In the genomic region with DNA sequence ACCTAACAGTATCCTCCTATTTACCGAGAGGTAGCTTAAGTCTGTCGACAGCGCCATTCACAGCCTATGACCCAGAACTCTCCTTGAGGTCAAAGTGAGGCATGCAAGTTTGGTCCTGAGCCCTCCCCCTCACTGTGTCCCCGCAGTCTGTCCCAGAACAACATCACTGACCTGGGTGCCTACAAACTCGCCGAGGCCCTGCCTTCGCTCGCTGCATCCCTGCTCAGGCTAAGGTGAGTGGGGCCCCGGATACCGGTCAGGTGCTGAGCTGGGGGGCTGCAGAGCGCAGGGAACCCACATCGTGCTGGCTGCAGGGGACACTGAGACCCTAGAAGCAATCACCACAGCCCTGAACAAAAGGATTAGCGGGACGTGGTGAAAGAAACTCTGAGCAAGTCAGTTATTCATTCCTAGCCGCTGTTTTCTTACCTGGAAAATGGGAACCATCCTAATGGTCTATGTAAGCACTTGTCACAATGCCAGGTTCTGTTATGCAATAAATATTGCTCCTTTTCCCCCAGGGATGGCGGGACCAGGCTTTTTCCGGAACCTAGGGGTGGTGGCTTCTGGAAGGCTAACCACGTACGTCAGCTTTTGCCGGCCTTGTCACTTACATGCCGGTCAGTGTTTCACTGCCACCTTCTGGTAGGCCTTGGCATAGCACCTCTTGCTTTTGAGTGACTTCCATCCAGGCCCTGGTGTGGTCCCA, we compare ENCODE assay signal across 8 cellular contexts.
DNase-seq lines count a peak whose midpoint lies in the region; ATAC-seq lines count a peak whose summit lies in the region.

No MANE protein-coding gene starts in this region.

- DNase-seq in DMS79 (lab: John Stamatoyannopoulos, UW) = peak; percentile 52
- peak; percentile 90 for DNase-seq in NCI-H69 (lab: John Stamatoyannopoulos, UW)
- peak; percentile 71 to 80 for DNase-seq in activated CD4-positive, alpha-beta T cell treated with anti-CD3 and anti-CD28 coated beads, Interleukin-2, amount 50 U/mL, for 4 hours
- DNase-seq in effector CD4-positive, alpha-beta T cell = peak; percentile 67
- DNase-seq in medulla oblongata (ENCODE audit: extremely low spot score) = peak; percentile 95
- peak; percentile 64 to 80 (median 71) for DNase-seq in stimulated activated CD4-positive, alpha-beta T cell treated with anti-CD3 and anti-CD28 coated beads, TNF-alpha, amount 100 ng/mL, for 48 hours (ENCODE audit: low read depth in 3 of 3)

- ATAC-seq in HG03159 (IDR thresholded peaks at IDR 0.05; ENCODE audit: unreplicated experiment) (peak; percentile 52), GM21528 (IDR thresholded peaks at IDR 0.05; ENCODE audit: low FRiP score, unreplicated experiment) (no peak)
